8 cellular contexts compared by ENCODE assay signal in genomic region chr6:3023663-3024483, GRCh38. TPM values are rescaled to one million over a fixed set of nuclear protein-coding genes. Genes with fewer than 3 reads are reported as not detected.
A peak's percentile ranks its signal among the peaks of the same experiment; 100 is the strongest.
DNase-seq lines count a peak whose midpoint lies in the region; ATAC-seq, FAIRE-seq and TF ChIP-seq lines count a peak whose summit lies in the region.

No MANE protein-coding gene starts in this region.

- peak; percentile 32 for DNase-seq in D721Med (ENCODE audit: insufficient read length, low spot score)
- DNase-seq in HUDEP-2 (lab: John Stamatoyannopoulos, UW; ENCODE audit: unreplicated experiment in 76 of 76) = peak; percentile 25 to 94 (median 86)
- peak; percentile 97 for DNase-seq in activated effector memory CD4-positive, alpha-beta T cell treated with anti-CD3 and anti-CD28 coated beads, Interleukin-2, amount 50 U/mL, for 16 hours
- DNase-seq in glomerular visceral epithelial cell (ENCODE audit: extremely low spot score) = peak; percentile 91
- peak; percentile 79 to 87 for DNase-seq in trophoblast cell
- DNase-seq in tibial nerve (ENCODE audit: low spot score in 2 of 2) = peak; percentile 88 to 93

- H4K12ac ChIP-seq in trophoblast cell (ENCODE audit: low read depth, low read length) = no peak overlapping the region

- H3K9me3 ChIP-seq in trophoblast cell (ENCODE audit: insufficient read depth, low read depth, low read length) (no peaks in the 10 kb centered on the region), tibial nerve (no peaks in the 10 kb centered on the region)

- no peak overlapping the region for H3K4ac ChIP-seq in trophoblast cell (ENCODE audit: low read depth, low read length)

- H3K14ac ChIP-seq in trophoblast cell (ENCODE audit: low read length) = no peak overlapping the region

- H3K18ac ChIP-seq in trophoblast cell (ENCODE audit: low read length) = no peak overlapping the region

- peak overlapping the region; percentile 25 for H4K8ac ChIP-seq in trophoblast cell (ENCODE audit: low read depth, low read length)

- ATAC-seq in GM21423 (IDR thresholded peaks at IDR 0.05; ENCODE audit: unreplicated experiment) = peak; percentile 77

- H3K36me3 ChIP-seq in trophoblast cell (ENCODE audit: control insufficient read depth in 1 of 2, insufficient read depth in 2 of 2, low read length in 2 of 2) (no peaks in the 10 kb centered on the region), tibial nerve (peaks cover 0 to 19% (median 2%) of the 10 kb centered on the region in 3 donors)

- H3K4me2 ChIP-seq in trophoblast cell (ENCODE audit: low read length) = no peak overlapping the region

- H3K79me2 ChIP-seq in trophoblast cell (ENCODE audit: control insufficient read depth, insufficient read depth, low read length, poor library complexity) = no peaks in the 10 kb centered on the region

- peaks cover 2% of the 10 kb centered on the region for H3K79me1 ChIP-seq in trophoblast cell (ENCODE audit: low read length)

- no peak overlapping the region for H3K4me3 ChIP-seq in trophoblast cell (ENCODE audit: low read depth, low read length)
- peak overlapping the region; percentile 25 to 51 (median 36) for H3K4me3 ChIP-seq in tibial nerve

- peak overlapping the region; percentile 20 for H4K91ac ChIP-seq in trophoblast cell (ENCODE audit: low read depth, low read length)

- H3K9ac ChIP-seq in trophoblast cell (ENCODE audit: low read length) = no peak overlapping the region

- H2BK120ac ChIP-seq in trophoblast cell (ENCODE audit: insufficient read depth, low read length, poor library complexity) = no peak overlapping the region

- H3K4me1 ChIP-seq in trophoblast cell (ENCODE audit: control insufficient read depth in 1 of 2, insufficient read depth in 2 of 2, low read length in 2 of 2) (peaks cover 6 to 9% of the 10 kb centered on the region in 2 experiments), tibial nerve (peaks cover 0 to 54% (median 17%) of the 10 kb centered on the region in 4 donors)

- H3K23ac ChIP-seq in trophoblast cell (ENCODE audit: low read length) = no peak overlapping the region

- no CpG with 5 or more reads among the region's 32 CpGs for WGBS in trophoblast cell (ENCODE audit: extremely low coverage, insufficient coverage, insufficient read length)
- 30 to 40% methylated on average over 29 to 30 of the region's 32 CpGs for WGBS in tibial nerve, 2 donors

- no peak overlapping the region for H2BK5ac ChIP-seq in trophoblast cell (ENCODE audit: low read depth, low read length, poor library complexity)

- no peak for TF ChIP-seq CTCF in D721Med (IDR thresholded peaks at IDR 0.05; ENCODE audit: insufficient read depth, missing control alignments)
- TF ChIP-seq CTCF in tibial nerve (IDR thresholded peaks at IDR 0.05) = no peak

- H3K27me3 ChIP-seq in trophoblast cell (ENCODE audit: insufficient read depth, low read length) = no peaks in the 10 kb centered on the region
- no peaks in the 10 kb centered on the region for H3K27me3 ChIP-seq in tibial nerve

- H2BK12ac ChIP-seq in trophoblast cell (ENCODE audit: low read length) = no peak overlapping the region

- no peak for FAIRE-seq in D721Med (lab: Jason Lieb, UNC)

- TF ChIP-seq POLR2A in Raji (IDR thresholded peaks at IDR 0.05; ENCODE audit: insufficient read depth, low read depth, low read length) = peak; percentile 86
- peak; percentile 47 to 52 for TF ChIP-seq POLR2A in tibial nerve (IDR thresholded peaks at IDR 0.05)

- TF ChIP-seq EP300 in tibial nerve (IDR thresholded peaks at IDR 0.05) = peak; percentile 33 to 90

- H2AFZ ChIP-seq in trophoblast cell (ENCODE audit: insufficient read depth, low read length, poor library complexity) = peak overlapping the region; percentile 3

- no peak overlapping the region for H2AK5ac ChIP-seq in trophoblast cell (ENCODE audit: low read length)

- H3K27ac ChIP-seq in trophoblast cell (ENCODE audit: low read depth, low read length) = no peak overlapping the region
- peak overlapping the region; percentile 61 to 89 (median 82) for H3K27ac ChIP-seq in tibial nerve

RNA-seq across cellular contexts. Expression of gene NQO2, which starts 24.2 kb away (rescaled TPM):
- 21.9 and 22.8 TPM in 2 replicates for polyA plus RNA-seq in trophoblast cell (2013)
- 10 to 100 TPM; 18.8 to 33.6 (median 25.8) TPM for total RNA-seq in tibial nerve

RNA-seq across cellular contexts. Expression of gene RIPK1, which starts 44.4 kb away (rescaled TPM):
- 14.0 and 14.2 TPM in 2 replicates for polyA plus RNA-seq in trophoblast cell (2013)
- 10 to 100 TPM; 20.1 to 22.6 (median 21.2) TPM for total RNA-seq in tibial nerve

RNA-seq across cellular contexts. Expression of gene SERPINB6, which starts 52.5 kb away (rescaled TPM):
- 72.6 and 74.8 TPM in 2 replicates for polyA plus RNA-seq in trophoblast cell (2013)
- 100 to 1,000 TPM; 130 to 185 (median 155) TPM for total RNA-seq in tibial nerve

Comparison
In these comparisons a context has a peak if more than half of its experiments do, and no peak if none do; other contexts are left out.
1. DNase-seq: peak in every context shown above with its lines; median percentile 97 in activated effector memory CD4-positive, alpha-beta T cell treated with anti-CD3 and anti-CD28 coated beads, Interleukin-2, amount 50 U/mL, for 16 hours; 91 in glomerular visceral epithelial cell; 90 in tibial nerve; 86 in HUDEP-2; 83 in trophoblast cell; 32 in D721Med.